Comparison of ENCODE assay signal across 1 cellular context in genomic region chr5:124738751-124739559, GRCh38.
TF ChIP-seq lines count a peak whose summit lies in the region.

No MANE protein-coding gene starts in this region.

TF ChIP-seq in HepG2, 621 proteins besides CTCF, POLR2A, EP300 and RAD21 (continued from another document):
- TF ChIP-seq CEBPZ (IDR thresholded peaks at IDR 0.05; ENCODE audit: low read length): no peak
- TF ChIP-seq TFAP4 (IDR thresholded peaks at IDR 0.05; ENCODE audit: borderline replicate concordance, low read depth): no peak
- no peak for TF ChIP-seq PAXIP1 (CRISPR knock-in tag; conservative IDR thresholded peaks at IDR 0.05)
- TF ChIP-seq SMAD1 (CRISPR knock-in tag; IDR thresholded peaks at IDR 0.05; ENCODE audit: borderline replicate concordance, low read depth): no peak
- no peak for TF ChIP-seq ZNF510 (CRISPR knock-in tag; IDR thresholded peaks at IDR 0.05; ENCODE audit: low read depth)
- no peak for TF ChIP-seq NFE2L2 (IDR thresholded peaks at IDR 0.05; ENCODE audit: low read length)
- TF ChIP-seq ZSCAN30 (CRISPR knock-in tag; IDR thresholded peaks at IDR 0.05): no peak
- TF ChIP-seq SNAPC4 (CRISPR knock-in tag; IDR thresholded peaks at IDR 0.05): no peak
TF ChIP-seq in HepG2: peak in this region for 0.
